8 cellular contexts compared by ENCODE assay signal in genomic region chr13:49936085-49936942, GRCh38. TPM values are rescaled to one million over a fixed set of nuclear protein-coding genes. Genes with fewer than 3 reads are reported as not detected.
DNase-seq lines count a peak whose midpoint lies in the region; ATAC-seq and TF ChIP-seq lines count a peak whose summit lies in the region.

Gene SPRYD7 (minus strand): TSS chr13:49936340. CDS start chr13:49936235, 105 bp downstream.

- ATAC-seq in CD4-positive, alpha-beta T cell (ENCODE audit: poor library complexity) = peak; percentile 82
- ATAC-seq in GM19395 (IDR thresholded peaks at IDR 0.05; ENCODE audit: unreplicated experiment) (peak; percentile 96), HG03558 (IDR thresholded peaks at IDR 0.05; ENCODE audit: extremely low read depth, unreplicated experiment) (peak; percentile 92), left lung (peak; percentile 97)

- peak within 1 kb of the TSS; percentile 98 for H3K4me3 Mint-ChIP-seq in CD4-positive, alpha-beta T cell
- H3K4me3 Mint-ChIP-seq in dendritic cell treated with granulocyte-macrophage colony-stimulating factor and Interleukin-4, amounts not matched to agents 40 ng/mL and 50 ng/mL, for 4 days = peak within 1 kb of the TSS; percentile 78

- no peaks in the 10 kb centered on the region for H3K36me3 ChIP-seq in left lung

- no peak within 1 kb of the TSS for H3K27ac ChIP-seq in CD4-positive, alpha-beta T cell (ENCODE audit: low read depth, low read length)
- peak within 1 kb of the TSS; percentile 89 for H3K27ac ChIP-seq in left lung

- no peaks in the 10 kb centered on the region for H3K27me3 ChIP-seq in CD4-positive, alpha-beta T cell (ENCODE audit: control insufficient read depth, insufficient read depth, low read length)
- H3K27me3 ChIP-seq in left lung = no peaks in the 10 kb centered on the region

- H3K4me3 ChIP-seq in left lung = peak within 1 kb of the TSS; percentile 71 to 76

- peaks cover 3 to 37% of the 10 kb centered on the region in 2 donors for H3K4me1 ChIP-seq in left lung

- H3K9me3 Mint-ChIP-seq in CD4-positive, alpha-beta T cell = no peaks in the 10 kb centered on the region
- no peaks in the 10 kb centered on the region for H3K9me3 Mint-ChIP-seq in dendritic cell treated with granulocyte-macrophage colony-stimulating factor and Interleukin-4, amounts not matched to agents 40 ng/mL and 50 ng/mL, for 4 days

- no peaks in the 10 kb centered on the region for H3K9me3 ChIP-seq in CD4-positive, alpha-beta T cell (ENCODE audit: control insufficient read depth, low read length)
- H3K9me3 ChIP-seq in left lung = no peaks in the 10 kb centered on the region

- CTCF ChIA-PET in CD4-positive, alpha-beta T cell (lab: Charles Lee) = interaction anchor here (0.6 to 2.7 kb wide), 12 partner anchors 18 to 979 kb away, joined by 3 to 15 read pairs (median 4); partner anchors contain the start of genes KPNA3, SETDB2 and TRIM13

- intact Hi-C loops in CD4-positive, alpha-beta T cell (cut with DNase I, micrococcal nuclease) = loop anchor here (1.0 to 10.0 kb wide), 8 partner anchors 61 to 1648 kb away; partner anchors contain the start of genes KPNA3 (in 2 of the 2), FNDC3A (in 1 of the 2), TRIM13 (in 1 of the 2) and WDFY2 (in 1 of the 2)
- intact Hi-C loops in dendritic cell treated with granulocyte-macrophage colony-stimulating factor and Interleukin-4, amounts not matched to agents 40 ng/mL and 50 ng/mL, for 4 days (cut with micrococcal nuclease) = loop anchor here (1.0 kb wide), 2 partner anchors 61 to 143 kb away; partner anchors contain the start of gene TRIM13
- intact Hi-C loops in left lung (cut with DNase I) = no loop called here

- peak; percentile 74 for TF ChIP-seq CTCF in CD4-positive, alpha-beta T cell (IDR thresholded peaks at IDR 0.05)
- TF ChIP-seq CTCF in left lung (IDR thresholded peaks at IDR 0.05) = peak; percentile 95 to 97

- H3K36me3 Mint-ChIP-seq in CD4-positive, alpha-beta T cell (ENCODE audit: low read depth) = peaks cover 13% of the 10 kb centered on the region
- H3K36me3 Mint-ChIP-seq in dendritic cell treated with granulocyte-macrophage colony-stimulating factor and Interleukin-4, amounts not matched to agents 40 ng/mL and 50 ng/mL, for 4 days (ENCODE audit: low read depth) = peaks cover 16% of the 10 kb centered on the region

- POLR2A ChIA-PET in CD4-positive, alpha-beta T cell (lab: Charles Lee) = interaction anchor here (0.9 to 2.0 kb wide), 17 partner anchors 9 to 975 kb away, joined by 3 to 31 read pairs (median 5); partner anchors contain the start of genes ARL11, CAB39L, EBPL and FNDC3A

- peak within 1 kb of the TSS; percentile 83 for H3K27ac Mint-ChIP-seq in CD4-positive, alpha-beta T cell
- H3K27ac Mint-ChIP-seq in dendritic cell treated with granulocyte-macrophage colony-stimulating factor and Interleukin-4, amounts not matched to agents 40 ng/mL and 50 ng/mL, for 4 days = peak within 1 kb of the TSS; percentile 79

- H3K27me3 Mint-ChIP-seq in CD4-positive, alpha-beta T cell = no peaks in the 10 kb centered on the region
- no peaks in the 10 kb centered on the region for H3K27me3 Mint-ChIP-seq in dendritic cell treated with granulocyte-macrophage colony-stimulating factor and Interleukin-4, amounts not matched to agents 40 ng/mL and 50 ng/mL, for 4 days

- H3K4me1 Mint-ChIP-seq in CD4-positive, alpha-beta T cell (ENCODE audit: low read depth) = peaks cover 19% of the 10 kb centered on the region
- H3K4me1 Mint-ChIP-seq in dendritic cell treated with granulocyte-macrophage colony-stimulating factor and Interleukin-4, amounts not matched to agents 40 ng/mL and 50 ng/mL, for 4 days (ENCODE audit: low read depth) = peaks cover 22% of the 10 kb centered on the region

- DNase-seq in CD4-positive, alpha-beta T cell = peak; percentile 86 to 94 (median 90)
- DNase-seq in NCI-H69 (lab: John Stamatoyannopoulos, UW) (peak; percentile 96), left lung (peak; percentile 99 to 100)
- peak; percentile 91 for DNase-seq in activated CD4-positive, alpha-beta T cell treated with anti-CD3 and anti-CD28 coated beads, Interleukin-2, amount 50 U/mL, for 1 hour
- DNase-seq in stimulated activated CD4-positive, alpha-beta T cell treated with anti-CD3 and anti-CD28 coated beads, Interleukin-2, amount 100 ng/mL, for 4 hours (ENCODE audit: low read depth) = peak; percentile 87

RNA-seq across cellular contexts. Expression of gene SPRYD7, which starts in this region (rescaled TPM):
- total RNA-seq in CD4-positive, alpha-beta T cell = 1 to 10 TPM; 1.1 to 1.5 TPM
- 10 to 100 TPM; 10.4 to 13.9 TPM for total RNA-seq in left lung

Comparison
In these comparisons a context has a peak if more than half of its experiments do, and no peak if none do; other contexts are left out.
1. RNA of gene SPRYD7 (total RNA-seq): 10.4 to 13.9 TPM in left lung; 1.1 to 1.5 TPM in CD4-positive, alpha-beta T cell; every median in the first group is over 4 times any median in the second.
2. intact Hi-C loops: an anchor here in CD4-positive, alpha-beta T cell (1.0 to 10.0 kb wide) and dendritic cell treated with granulocyte-macrophage colony-stimulating factor and Interleukin-4, amounts not matched to agents 40 ng/mL and 50 ng/mL, for 4 days (1.0 kb wide); none called in left lung.
3. Peak in every context shown above with its lines, with median percentiles within 50 percentile points of each other: ATAC-seq and DNase-seq.